ENCODE assay signal across 23 cellular contexts in genomic region chr9:116656977-116657376, GRCh38. TPM values are rescaled to one million over a fixed set of nuclear protein-coding genes. Genes with fewer than 3 reads are reported as not detected.
A peak's percentile ranks its signal among the peaks of the same experiment; 100 is the strongest.
DNase-seq lines count a peak whose midpoint lies in the region; ATAC-seq lines count a peak whose summit lies in the region.
"Had no signal": no experiment of that assay in that cellular context is flagged by ENCODE, and none has a peak within 500 bp of the region (broad histone marks: within the 10 kb centered on the region; RNA-seq: fewer than 3 reads in every experiment).

No MANE protein-coding gene starts in this region.

- H3K4me3 ChIP-seq in adipocyte (ENCODE audit: low read length), result peak overlapping the region; percentile 43
- H3K4me3 ChIP-seq: A549; BLaER1 treated with 17β-estradiol and CSF1 and Interleukin-3, amounts not matched to agents 10 nM and 100 nM; coronary artery; PC-9 had no signal

- no peaks in the 10 kb centered on the region for H3K9me3 ChIP-seq in adipocyte (ENCODE audit: control insufficient read depth, low read length)
- H3K9me3 ChIP-seq: A549; BLaER1 treated with 17β-estradiol and CSF1 and Interleukin-3, amounts not matched to agents 10 nM and 100 nM had no signal

- DNase-seq in AG08395 (ENCODE audit: low spot score) (peak; percentile 17), adipocyte (ENCODE audit: low read depth) (no peak), left ventricle myocardium superior (no peak), sciatic nerve (ENCODE audit: low spot score) (no peak), NCI-H2171 treated with DMSO at 0.1 percent for 48 hours (lab: John Stamatoyannopoulos, UW) (no peak)
- DNase-seq in activated effector memory CD4-positive, alpha-beta T cell treated with anti-CD3 and anti-CD28 coated beads, Interleukin-2, amount 50 U/mL, for 16 hours, result no peak
- DNase-seq: activated CD4-positive, alpha-beta T cell treated with anti-CD3 and anti-CD28 coated beads, Interleukin-2, amount 50 U/mL, for 4 hours; activated naive CD4-positive, alpha-beta T cell treated with anti-CD3 and anti-CD28 coated beads, Interleukin-2, amount 10 ng/mL, durations not matched to agents 7 days and 5 days; DMS53; kidney; mammary epithelial cell; NCI-H1105; NCI-H187 treated with DMSO at 0.1 percent for 48 hours; NCI-H526; NK-92 treated with Interleukin-12 subunit alpha and Interleukin-12 subunit beta, amount 100 ng/mL, for 24 hours; PC-9; stimulated activated naive CD8-positive, alpha-beta T cell treated with anti-CD3 and anti-CD28 coated beads, Interleukin-15, Interleukin-2, amounts not matched to agents 100 U/mL and 50 U/mL, for 24 hours had no signal

- H3K27me3 ChIP-seq in adipocyte (replicated peaks; ENCODE audit: control insufficient read depth, insufficient read depth, low read length), result no peaks in the 10 kb centered on the region
- H3K27me3 ChIP-seq: BLaER1 treated with 17β-estradiol and CSF1 and Interleukin-3, amounts not matched to agents 10 nM and 100 nM had no signal

- peak overlapping the region; percentile 63 for H3K9ac ChIP-seq in adipocyte (ENCODE audit: low read length)
- H3K9ac ChIP-seq: BLaER1 treated with 17β-estradiol and CSF1 and Interleukin-3, amounts not matched to agents 10 nM and 100 nM had no signal

- intact Hi-C loops in left ventricle myocardium superior (cut with micrococcal nuclease), result loop anchor here (10.0 kb wide), 1 partner anchor 492 kb away; no protein-coding TSS in a partner anchor
- intact Hi-C loops in sciatic nerve (cut with DNase I), result no loop called here

- H3K4me1 ChIP-seq in adipocyte (ENCODE audit: control insufficient read depth, insufficient read depth, low read length), result peaks cover 27% of the 10 kb centered on the region
- H3K4me1 ChIP-seq: BLaER1 treated with 17β-estradiol and CSF1 and Interleukin-3, amounts not matched to agents 10 nM and 100 nM had no signal

- no peaks in the 10 kb centered on the region for H3K36me3 ChIP-seq in adipocyte (ENCODE audit: control insufficient read depth, insufficient read depth, low read length, severe bottlenecking)
- H3K36me3 ChIP-seq: BLaER1 treated with 17β-estradiol and CSF1 and Interleukin-3, amounts not matched to agents 10 nM and 100 nM had no signal

- ATAC-seq in left ventricle myocardium superior (peak; percentile 15), sciatic nerve (peak; percentile 29), GM18858 (IDR thresholded peaks at IDR 0.05; ENCODE audit: unreplicated experiment) (no peak), HG02938 (IDR thresholded peaks at IDR 0.05; ENCODE audit: unreplicated experiment) (no peak)
- ATAC-seq: A549; esophagus mucosa; stimulated activated naive CD8-positive, alpha-beta T cell treated with anti-CD3 and anti-CD28 coated beads, Interleukin-15, Interleukin-2, amounts not matched to agents 100 U/mL and 50 U/mL, for 24 hours had no signal

RNA-seq across cellular contexts. Expression of gene TRIM32, which starts 30.1 kb away (rescaled TPM):
- total RNA-seq in left ventricle myocardium superior (18.0 TPM), sciatic nerve (22.6 TPM)

Comparison
In these comparisons a context has a peak if more than half of its experiments do, and no peak if none do; other contexts are left out.
1. ATAC-seq: peak in left ventricle myocardium superior (single experiment) and sciatic nerve (single experiment); none in GM18858 (single experiment) and HG02938 (single experiment).